8 cellular contexts compared by ENCODE assay signal in genomic region chr3:45167011-45167911, GRCh38. TPM values are rescaled to one million over a fixed set of nuclear protein-coding genes. Genes with fewer than 3 reads are reported as not detected.
A peak's percentile ranks its signal among the peaks of the same experiment; 100 is the strongest.
DNase-seq lines count a peak whose midpoint lies in the region; ATAC-seq and TF ChIP-seq lines count a peak whose summit lies in the region.

No MANE protein-coding gene starts in this region.

- intact Hi-C loops in body of pancreas (cut with DNase I), result no loop called here

- in situ Hi-C loops in HAP-1 (cut with MboI; ENCODE audit: low sequenced_read_pairs), result no loop called here

- no peak for TF ChIP-seq CTCF in body of pancreas (IDR thresholded peaks at IDR 0.05)

- ATAC-seq in body of pancreas, result peak; percentile 99
- ATAC-seq in HG02884 (IDR thresholded peaks at IDR 0.05; ENCODE audit: unreplicated experiment), result no peak

- H3K27ac ChIP-seq in body of pancreas, result peak overlapping the region; percentile 70 to 86 (median 82)
- H3K27ac ChIP-seq in iPS-20b (ENCODE audit: low read length), result no peak overlapping the region
- H3K27ac ChIP-seq in skin epidermis, result peak overlapping the region in 20 of 21 experiments; percentile 11 to 79 (median 60)

- H3K36me3 ChIP-seq in HAP-1 (replicated peaks) (no peaks in the 10 kb centered on the region), body of pancreas (replicated peaks in 1 of 2; ENCODE audit: insufficient read depth in 1 of 2, low read depth in 2 of 2) (no peaks in the 10 kb centered on the region), iPS-20b (ENCODE audit: insufficient read depth, low read depth, low read length) (no peaks in the 10 kb centered on the region)

- H3K4me1 ChIP-seq in HAP-1 (peaks cover 9% of the 10 kb centered on the region), body of pancreas (peaks cover 18% of the 10 kb centered on the region), iPS-20b (ENCODE audit: insufficient read depth, low read length) (peaks cover 11% of the 10 kb centered on the region)

- H3K4me3 ChIP-seq in HAP-1 (no peak overlapping the region), body of pancreas (no peak overlapping the region), iPS-20b (ENCODE audit: low read length) (peak overlapping the region; percentile 12; the same call in 1 of the 2 replicates), skin epidermis (no peak overlapping the region)

- WGBS in body of pancreas, 2 donors, result 15 to 22% methylated on average over 14 to 23 of the region's 23 CpGs

- peak; percentile 59 for DNase-seq in COR-L47 (lab: John Stamatoyannopoulos, UW)
- DNase-seq in HAP-1 (ENCODE audit: low spot score in 2 of 2), result peak; percentile 61 to 82
- DNase-seq in NCI-H146 (lab: John Stamatoyannopoulos, UW), result peak; percentile 77
- DNase-seq in UCSD-AML1 (lab: John Stamatoyannopoulos, UW; ENCODE audit: unreplicated experiment), result peak; percentile 90
- peak; percentile 94 to 96 (median 96) for DNase-seq in body of pancreas

- H3K27me3 ChIP-seq in HAP-1 (ENCODE audit: low read depth) (peaks cover 4% of the 10 kb centered on the region; the same call in 1 of the 2 replicates), body of pancreas (no peaks in the 10 kb centered on the region), iPS-20b (ENCODE audit: insufficient read depth, low read length) (peaks cover 4% of the 10 kb centered on the region; the same call in 1 of the 2 replicates)

- H3K9me3 ChIP-seq in HAP-1 (no peaks in the 10 kb centered on the region), body of pancreas (no peaks in the 10 kb centered on the region), iPS-20b (ENCODE audit: insufficient read depth, low read depth, low read length) (no peaks in the 10 kb centered on the region)

- H3K9ac ChIP-seq in iPS-20b (ENCODE audit: low read depth, low read length), result peak overlapping the region; percentile 19; the same call in 1 of the 2 replicates

- TF ChIP-seq POLR2A in body of pancreas (IDR thresholded peaks at IDR 0.05), result peak; percentile 8 to 83 (median 63)

RNA-seq across cellular contexts. Expression of gene CDCP1, which starts 21.1 kb away (rescaled TPM):
- 1 to 10 TPM; 6.2 to 6.3 TPM for total RNA-seq in body of pancreas

RNA-seq across cellular contexts. Expression of gene TMEM158, which starts 58.8 kb away (rescaled TPM):
- total RNA-seq in body of pancreas, result 1 to 10 TPM; 3.1 to 6.9 TPM
